In the genomic region with DNA sequence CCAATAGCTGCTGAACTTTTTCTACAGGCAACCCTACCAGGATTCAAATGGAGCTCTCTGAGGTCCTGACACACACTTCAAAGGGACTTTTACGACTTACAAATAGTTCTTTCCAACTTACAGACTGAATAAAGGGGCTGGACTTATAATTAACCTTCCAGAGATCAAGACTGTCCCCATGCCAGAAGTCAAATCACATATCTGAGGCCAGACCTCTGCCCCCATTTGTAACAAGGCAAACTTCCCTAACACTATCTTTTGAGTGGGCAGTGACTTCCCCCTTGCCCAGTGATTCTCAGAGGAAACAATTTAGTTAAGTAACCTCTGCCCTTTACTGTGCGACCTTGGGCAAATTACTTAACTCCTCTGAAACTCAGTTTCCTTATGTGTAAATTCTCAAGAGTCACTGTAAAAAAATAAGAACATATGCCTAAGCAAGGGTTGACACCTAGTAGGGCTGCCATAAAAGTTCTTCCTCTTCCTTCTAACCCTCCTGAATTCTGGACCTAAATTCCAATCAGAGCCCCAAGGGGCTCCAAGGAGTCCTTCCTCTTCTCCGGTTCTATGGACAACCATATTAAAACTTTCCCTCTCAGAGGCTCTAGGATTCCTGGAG, we compare ENCODE assay signal across 8 cellular contexts. TPM values are rescaled to one million over a fixed set of nuclear protein-coding genes. Genes with fewer than 3 reads are reported as not detected.
A peak's percentile ranks its signal among the peaks of the same experiment; 100 is the strongest.
DNase-seq lines count a peak whose midpoint lies in the region; ATAC-seq and TF ChIP-seq lines count a peak whose summit lies in the region.

No MANE protein-coding gene starts in this region.

- H3K9ac ChIP-seq in BLaER1 = peak overlapping the region; percentile 98
- H3K9ac ChIP-seq in IMR-90 (ENCODE audit: low read depth, low read length) = peak overlapping the region; percentile 97

- H3K9me2 ChIP-seq in hepatocyte (replicated peaks; ENCODE audit: insufficient read depth) = no peaks in the 10 kb centered on the region

- no peak overlapping the region for H2BK120ac ChIP-seq in IMR-90 (ENCODE audit: low read depth, low read length)

- peaks cover 0 to 23% of the 10 kb centered on the region in 2 experiments; a peak in 2 of 4 replicates for H3K79me1 ChIP-seq in IMR-90 (ENCODE audit: low read depth in 1 of 2, low read length in 2 of 2)

- 20% methylated on average over 1 of the region's 3 CpGs; no CpG with 5 or more reads in 1 of the 2 experiments for WGBS in IMR-90 (ENCODE audit: extremely low coverage in 2 of 2, insufficient read length in 1 of 2), 2 experiments
- 26% methylated on average over 3 of the region's 3 CpGs for WGBS in hepatocyte (ENCODE audit: low lambda C conversion rate, missing lambda C conversion rate)
- WGBS in spleen, 5 donors = 1 to 11% (median 3%) methylated on average over 3 of the region's 3 CpGs

- TF ChIP-seq RAD21 in IMR-90 (IDR thresholded peaks at IDR 0.05; ENCODE audit: low read length) = no peak

- dilution Hi-C loops in IMR-90 (cut with HindIII; ENCODE audit: low sequenced_read_pairs, unreplicated experiment) = no loop called here

- TF ChIP-seq CTCF in IMR-90 (conservative IDR thresholded peaks at IDR 0.05; ENCODE audit: low read depth, low read length) (no peak), hepatocyte (IDR thresholded peaks at IDR 0.05; ENCODE audit: poor library complexity) (no peak), spleen (IDR thresholded peaks at IDR 0.05 in 8 of 11, conservative IDR thresholded peaks at IDR 0.05 in 3 of 11) (no peak)

- POLR2A ChIA-PET in IMR-90 (lab: Charles Lee; ENCODE audit: unreplicated experiment) = no interaction called here

- H3K9me1 ChIP-seq in IMR-90 (ENCODE audit: insufficient read depth, low read length) = 0 out of 2 replicates have a peak, but pooled peaks cover 6% of the 10 kb centered on the region

- peaks cover 66% of the 10 kb centered on the region for H3K4me1 ChIP-seq in BLaER1
- H3K4me1 ChIP-seq in IMR-90 (ENCODE audit: control insufficient read depth, insufficient read depth, low read length) = peaks cover 6% of the 10 kb centered on the region
- H3K4me1 ChIP-seq in hepatocyte (ENCODE audit: insufficient read depth) = peaks cover 8% of the 10 kb centered on the region
- peaks cover 52 to 83% (median 77%) of the 10 kb centered on the region in 6 donors for H3K4me1 ChIP-seq in spleen

- H2AK9ac ChIP-seq in IMR-90 (replicated peaks; ENCODE audit: low read depth, low read length, poor library complexity) = peak overlapping the region; percentile 87

- H3K4me3 ChIP-seq in BLaER1 (peak overlapping the region; percentile 100), IMR-90 (ENCODE audit: insufficient read depth, low read depth, low read length) (peak overlapping the region; percentile 79), hepatocyte (peak overlapping the region; percentile 87), spleen (peak overlapping the region; percentile 47 to 99 (median 89))

- H3K4ac ChIP-seq in IMR-90 (ENCODE audit: low read depth, low read length) = no peak overlapping the region

- DNase-seq in IMR-90 (peak; percentile 33), hepatocyte (ENCODE audit: low spot score) (peak; percentile 38), spleen (no peak), AG20443 (ENCODE audit: low spot score) (no peak), GDM1 (lab: John Stamatoyannopoulos, UW) (no peak)
- peak; percentile 27 to 30 for DNase-seq in activated T-cell treated with anti-CD3 and anti-CD28 coated beads, Interleukin-2, amount 50 U/mL, for 48 hours
- DNase-seq in NK-92 treated with Interleukin-12 subunit alpha and Interleukin-12 subunit beta, amount 100 ng/mL, for 24 hours (lab: John Stamatoyannopoulos, UW) = no peak

- no peaks in the 10 kb centered on the region for H3K9me3 ChIP-seq in BLaER1
- H3K9me3 ChIP-seq in IMR-90 (ENCODE audit: control insufficient read depth, insufficient read depth, low read length) = no peaks in the 10 kb centered on the region
- no peaks in the 10 kb centered on the region for H3K9me3 ChIP-seq in hepatocyte (ENCODE audit: low read depth)
- H3K9me3 ChIP-seq in spleen = no peaks in the 10 kb centered on the region

- no peak overlapping the region for H4K5ac ChIP-seq in IMR-90 (ENCODE audit: low read depth, low read length)

- in situ Hi-C loops in IMR-90 (cut with MboI; ENCODE audit: low sequenced_read_pairs) = no loop called here

- peak overlapping the region; percentile 10; the same call in 1 of the 2 replicates for H2AK5ac ChIP-seq in IMR-90 (ENCODE audit: low read depth, low read length)

- H3K23ac ChIP-seq in IMR-90 (ENCODE audit: low read depth, low read length) = 0 out of 2 replicates have a peak overlapping the region, but pooled peaks have one; percentile 31

- H4K8ac ChIP-seq in IMR-90 (ENCODE audit: low read depth in 2 of 2, low read length in 2 of 2) = no peak overlapping the region

- no peak overlapping the region for H2BK20ac ChIP-seq in IMR-90 (ENCODE audit: low read depth, low read length)

- H2BK5ac ChIP-seq in IMR-90 (ENCODE audit: low read depth, low read length, poor library complexity, severe bottlenecking) = no peak overlapping the region

- H3K56ac ChIP-seq in IMR-90 (ENCODE audit: extremely low read depth, insufficient read depth, low read length) = no peak overlapping the region

- CTCF ChIA-PET in IMR-90 (lab: Yijun Ruan, JAX) = interaction anchor here (0.6 kb wide), 1 partner anchor 584 kb away, joined by 4 read pairs; no protein-coding TSS in a partner anchor

- peak overlapping the region; percentile 91 for H3K4me2 ChIP-seq in BLaER1
- peak overlapping the region; percentile 73 for H3K4me2 ChIP-seq in IMR-90 (ENCODE audit: low read depth, low read length)
- peak overlapping the region; percentile 86 for H3K4me2 ChIP-seq in hepatocyte

- no peak overlapping the region for H4K91ac ChIP-seq in IMR-90 (ENCODE audit: insufficient read depth, low read depth, low read length)

- H4K20me1 ChIP-seq in BLaER1 (peaks cover 44% of the 10 kb centered on the region), IMR-90 (ENCODE audit: insufficient read depth, low read length) (peaks cover 40% of the 10 kb centered on the region), hepatocyte (ENCODE audit: insufficient read depth, poor library complexity, severe bottlenecking) (peaks cover 40% of the 10 kb centered on the region)

- no peak for TF ChIP-seq POLR2A in IMR-90 (IDR thresholded peaks at IDR 0.05; ENCODE audit: low read depth, low read length)
- TF ChIP-seq POLR2A in spleen (IDR thresholded peaks at IDR 0.05) = no peak

- no peak for ATAC-seq in IMR-90 (ENCODE audit: low read depth)

- H3K14ac ChIP-seq in IMR-90 (replicated peaks; ENCODE audit: low read depth, low read length) = 0 out of 2 replicates have a peak overlapping the region, but pooled peaks have one; percentile 12

- H3K36me3 ChIP-seq in BLaER1 (peaks cover 16% of the 10 kb centered on the region), IMR-90 (ENCODE audit: control insufficient read depth, insufficient read depth, low read length) (no peaks in the 10 kb centered on the region), hepatocyte (replicated peaks; ENCODE audit: insufficient read depth, low read depth) (no peaks in the 10 kb centered on the region), spleen (peaks cover 0 to 26% (median 0%) of the 10 kb centered on the region in 6 donors)

- no peak overlapping the region for H2AFZ ChIP-seq in IMR-90 (replicated peaks; ENCODE audit: low read length, poor library complexity)
- no peak overlapping the region for H2AFZ ChIP-seq in hepatocyte

- BruUV-seq in IMR-90 (replicated peaks; lab: Mats Ljungman, UMichigan) = TSS peak; percentile 24

- H3K18ac ChIP-seq in IMR-90 (ENCODE audit: low read depth, low read length) = no peak overlapping the region

- no peaks in the 10 kb centered on the region for H3K27me3 ChIP-seq in BLaER1
- no peaks in the 10 kb centered on the region for H3K27me3 ChIP-seq in IMR-90 (ENCODE audit: control insufficient read depth, insufficient read depth, low read length)
- no peaks in the 10 kb centered on the region for H3K27me3 ChIP-seq in hepatocyte
- H3K27me3 ChIP-seq in spleen (replicated peaks in 1 of 7) = no peaks in the 10 kb centered on the region

- H3K79me2 ChIP-seq in hepatocyte = peaks cover 59% of the 10 kb centered on the region

- peak overlapping the region; percentile 99 for H3K27ac ChIP-seq in BLaER1
- H3K27ac ChIP-seq in IMR-90 (ENCODE audit: insufficient read depth, low read length) = peak overlapping the region; percentile 2; the same call in 1 of the 2 replicates
- H3K27ac ChIP-seq in hepatocyte = peak overlapping the region; percentile 96
- peak overlapping the region; percentile 60 to 100 (median 92) for H3K27ac ChIP-seq in spleen

- H2BK15ac ChIP-seq in IMR-90 (ENCODE audit: low read depth, low read length) = no peak overlapping the region

- intact Hi-C loops in IMR-90 (cut with micrococcal nuclease) (loop anchor here (2.0 to 5.0 kb wide), 2 partner anchors 70 to 114 kb away; partner anchors contain the start of gene AHDC1), spleen (cut with DNase I; ENCODE audit: low total_unique reads) (no loop called here)

TF ChIP-seq in IMR-90, 13 proteins besides CTCF, POLR2A, EP300 and RAD21:
- no peak for TF ChIP-seq MAFK (IDR thresholded peaks at IDR 0.05; ENCODE audit: low read depth, low read length)
- no peak for TF ChIP-seq SMC3 (IDR thresholded peaks at IDR 0.05; ENCODE audit: low read depth, low read length)
- TF ChIP-seq, protein P1, sequence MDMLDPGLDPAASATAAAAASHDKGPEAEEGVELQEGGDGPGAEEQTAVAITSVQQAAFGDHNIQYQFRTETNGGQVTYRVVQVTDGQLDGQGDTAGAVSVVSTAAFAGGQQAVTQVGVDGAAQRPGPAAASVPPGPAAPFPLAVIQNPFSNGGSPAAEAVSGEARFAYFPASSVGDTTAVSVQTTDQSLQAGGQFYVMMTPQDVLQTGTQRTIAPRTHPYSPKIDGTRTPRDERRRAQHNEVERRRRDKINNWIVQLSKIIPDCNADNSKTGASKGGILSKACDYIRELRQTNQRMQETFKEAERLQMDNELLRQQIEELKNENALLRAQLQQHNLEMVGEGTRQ (IDR thresholded peaks at IDR 0.05; ENCODE audit: low read depth, low read length) = no peak
- no peak for TF ChIP-seq FOS (IDR thresholded peaks at IDR 0.05; ENCODE audit: low read depth, low read length)

RNA-seq across cellular contexts. Expression of gene WASF2, which starts 1.3 kb away (rescaled TPM):
- total RNA-seq in IMR-90 (2012; rRNA removed) (7.5 and 7.9 TPM in 2 replicates), hepatocyte (25.2 and 28.5 TPM in 2 replicates), spleen (100 to 1,000 TPM in 4 of 7 donors, 10 to 100 TPM in 3; 92.1 to 196 (median 129) TPM)
- polyA plus RNA-seq in IMR-90 (2012; rRNA removed) (45.0 and 45.4 TPM in 2 replicates), hepatocyte (45.6 and 61.1 TPM in 2 replicates), spleen (10 to 100 TPM; 17.2 to 36.8 (median 23.5) TPM)
- 28.6 and 29.9 TPM in 2 replicates for polyA plus RNA-seq in IMR-90 (2012; cell fraction: cytosol; rRNA removed)
- polyA plus RNA-seq in IMR-90 (2012; cell fraction: nucleus; rRNA removed; ENCODE audit: low replicate concordance) = 29.8 and 37.0 TPM in 2 replicates

Comparison
In these comparisons a context has a peak if more than half of its experiments do, and no peak if none do; other contexts are left out.
1. H3K27ac ChIP-seq: peak in every context shown above with its lines; median percentile 99 in BLaER1; 96 in hepatocyte; 92 in spleen; 2 in IMR-90.
2. DNase-seq: peak in IMR-90 (single experiment), activated T-cell treated with anti-CD3 and anti-CD28 coated beads, Interleukin-2, amount 50 U/mL, for 48 hours (2 of 2) and hepatocyte (single experiment); none in spleen (single experiment), NK-92 treated with Interleukin-12 subunit alpha and Interleukin-12 subunit beta, amount 100 ng/mL, for 24 hours (single experiment), AG20443 (single experiment) and GDM1 (single experiment).
3. Peak in every context shown above with its lines, with median percentiles within 50 percentile points of each other: H3K4me2 ChIP-seq and H3K4me3 ChIP-seq.